Comparison of ENCODE assay signal across 9 cellular contexts in the genomic region with DNA sequence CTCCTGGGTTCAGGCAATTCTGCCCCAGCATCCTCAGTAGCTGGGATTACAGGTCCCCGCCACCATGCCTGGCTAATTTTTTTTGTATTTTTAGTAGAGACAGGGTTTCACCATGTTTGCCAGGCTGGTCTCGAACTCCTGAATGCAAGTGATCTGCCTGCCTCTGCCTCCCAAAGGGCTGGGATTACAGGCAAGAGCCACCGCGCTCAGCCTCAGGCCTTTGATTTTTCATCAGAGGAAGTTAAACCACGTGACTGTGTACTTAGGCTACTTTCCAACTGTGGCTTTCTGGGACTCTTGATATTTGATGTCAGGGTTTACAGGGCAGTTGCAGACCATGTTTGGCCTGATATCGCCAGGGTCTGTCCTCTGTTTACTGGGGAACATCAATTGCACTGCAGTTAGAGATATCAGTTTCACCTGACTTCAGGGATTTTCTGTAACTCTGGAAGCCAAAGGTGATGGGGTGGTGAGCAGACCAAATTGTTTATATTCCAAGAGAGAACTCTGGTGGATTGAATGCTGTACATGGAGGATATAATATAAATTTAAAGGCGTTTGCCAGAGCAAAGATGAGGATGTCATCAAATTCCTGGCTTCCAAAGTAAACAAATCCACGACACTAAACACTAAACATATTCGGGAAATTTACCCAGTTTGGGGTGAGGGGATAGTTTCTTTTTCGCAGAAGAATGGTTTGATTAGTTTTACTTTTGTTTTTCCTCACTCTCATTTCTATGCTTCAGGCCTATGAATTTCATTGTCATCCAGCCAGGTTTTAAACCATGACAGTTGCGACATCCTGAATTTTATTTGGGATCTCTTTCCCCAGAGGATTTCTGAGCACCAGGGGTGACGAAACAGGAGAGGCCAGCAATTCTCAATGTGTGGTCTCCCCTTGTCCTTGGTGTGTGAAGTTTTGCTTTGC. TPM values are rescaled to one million over a fixed set of nuclear protein-coding genes. Genes with fewer than 3 reads are reported as not detected.
DNase-seq lines count a peak whose midpoint lies in the region; ATAC-seq and TF ChIP-seq lines count a peak whose summit lies in the region.
"Had no signal": no experiment of that assay in that cellular context is flagged by ENCODE, and none has a peak within 500 bp of the region (broad histone marks: within the 10 kb centered on the region; RNA-seq: fewer than 3 reads in every experiment).

No MANE protein-coding gene starts in this region.

- H3K36me3 ChIP-seq in Loucy (ENCODE audit: insufficient read depth, low read length) = peaks cover 24% of the 10 kb centered on the region; the same call in 1 of the 2 replicates
- peaks cover 4 to 42% of the 10 kb centered on the region in 2 donors for H3K36me3 ChIP-seq in left lung
- H3K36me3 ChIP-seq in aorta (ENCODE audit: control insufficient read depth in 1 of 2, insufficient read depth in 2 of 2, low read length in 1 of 2) = peaks cover 5 to 6% of the 10 kb centered on the region in 2 donors

- ATAC-seq in left lung (peak; percentile 10), aorta (ENCODE audit: low FRiP score) (peak; percentile 45)

- H3K27ac Mint-ChIP-seq in Calu3 (ENCODE audit: unreplicated experiment) = no peak overlapping the region

- no peaks in the 10 kb centered on the region for H3K9me3 Mint-ChIP-seq in Calu3 (ENCODE audit: low read depth, unreplicated experiment)

- H3K27me3 ChIP-seq in Loucy (ENCODE audit: insufficient read depth, low read length, poor library complexity, severe bottlenecking) (no peaks in the 10 kb centered on the region), left lung (no peaks in the 10 kb centered on the region), aorta (ENCODE audit: control insufficient read depth in 1 of 2, insufficient read depth in 2 of 2, low read length in 1 of 2) (no peaks in the 10 kb centered on the region)

- no peak overlapping the region for H3K4me3 Mint-ChIP-seq in Calu3 (ENCODE audit: low read depth, unreplicated experiment)

- TF ChIP-seq CTCF in Calu3 (IDR thresholded peaks at IDR 0.05; ENCODE audit: unreplicated experiment) (no peak), Loucy (conservative IDR thresholded peaks at IDR 0.05; ENCODE audit: low read length) (no peak), astrocyte of the cerebellum (IDR thresholded peaks at IDR 0.05; ENCODE audit: low read depth, low read length, missing control alignments) (no peak), left lung (IDR thresholded peaks at IDR 0.05) (no peak)

- BruUV-seq in Calu3 (replicated peaks; lab: Mats Ljungman, UMichigan) = no TSS peak

- peak; percentile 33 for DNase-seq in Calu3
- DNase-seq in astrocyte of the cerebellum (ENCODE audit: low read depth) = peak; percentile 19
- DNase-seq in left lung = peak; percentile 42 to 76
- peak in 1 of 2 donors; percentile 56 for DNase-seq in aorta
- no peak for DNase-seq in activated CD4-positive, CD25-positive, alpha-beta regulatory T cell treated with anti-CD3 and anti-CD28 coated beads, Interleukin-2, amount 50 U/mL, for 72 hours
- no peak for DNase-seq in NCI-H1436 treated with DMSO at 0.1 percent for 48 hours (lab: John Stamatoyannopoulos, UW)
- DNase-seq in iPS-NIHi11 (ENCODE audit: low spot score) = no peak

- H3F3A ChIP-seq in Loucy (ENCODE audit: low read depth) = no peaks in the 10 kb centered on the region

- H3K27me3 Mint-ChIP-seq in Calu3 (ENCODE audit: unreplicated experiment) = no peaks in the 10 kb centered on the region

- no peak overlapping the region for H2AFZ ChIP-seq in Loucy (ENCODE audit: low read length)
- H2AFZ ChIP-seq: PC-9 had no signal

- in situ Hi-C loops in astrocyte of the cerebellum (cut with HindIII; ENCODE audit: low sequenced_read_pairs) = loop anchor here (5.0 kb wide), 1 partner anchor 75 kb away; no protein-coding TSS in a partner anchor

- peak overlapping the region; percentile 89 for H3K9ac ChIP-seq in Loucy (ENCODE audit: low read depth, low read length, poor library complexity, severe bottlenecking)

- peaks cover 41% of the 10 kb centered on the region for H4K20me1 ChIP-seq in Loucy (ENCODE audit: insufficient read depth, low read length, poor library complexity, severe bottlenecking)

- intact Hi-C loops in Calu3 (cut with micrococcal nuclease; ENCODE audit: unreplicated experiment) (no loop called here), left lung (cut with DNase I) (no loop called here), aorta (cut with DNase I) (no loop called here)

- H3K4me1 ChIP-seq in Loucy (ENCODE audit: insufficient read depth, low read length, poor library complexity, severe bottlenecking) = peaks cover 53% of the 10 kb centered on the region
- peaks cover 38 to 60% of the 10 kb centered on the region in 2 donors for H3K4me1 ChIP-seq in left lung
- H3K4me1 ChIP-seq in aorta (ENCODE audit: control insufficient read depth in 1 of 2, insufficient read depth in 2 of 2, low read length in 2 of 2) = no peaks in the 10 kb centered on the region

- H3K4me1 Mint-ChIP-seq in Calu3 (ENCODE audit: low read depth, unreplicated experiment) = peaks cover 38% of the 10 kb centered on the region

- H3K4me2 ChIP-seq in Loucy (ENCODE audit: low read depth, low read length, poor library complexity, severe bottlenecking) = peak overlapping the region; percentile 99
- H3K4me2 ChIP-seq: PC-9 had no signal

- peak overlapping the region; percentile 85 for H3K4me3 ChIP-seq in Loucy (ENCODE audit: low read length, poor library complexity, severe bottlenecking)
- H3K4me3 ChIP-seq in astrocyte of the cerebellum (ENCODE audit: low read depth, low read length) = peak overlapping the region; percentile 2
- no peak overlapping the region for H3K4me3 ChIP-seq in left lung
- no peak overlapping the region for H3K4me3 ChIP-seq in aorta (ENCODE audit: low read length in 2 of 2)
- H3K4me3 ChIP-seq: PC-9 had no signal

- CTCF ChIA-PET in Calu3 (lab: Charles Lee) = no interaction called here

- H3K9me3 ChIP-seq in Loucy (ENCODE audit: insufficient read depth, low read depth, low read length) (no peaks in the 10 kb centered on the region), left lung (no peaks in the 10 kb centered on the region), aorta (ENCODE audit: control insufficient read depth, low read length) (no peaks in the 10 kb centered on the region)

- H3K36me3 Mint-ChIP-seq in Calu3 (ENCODE audit: insufficient read depth, unreplicated experiment) = peaks cover 36% of the 10 kb centered on the region

- peaks cover 76% of the 10 kb centered on the region for H3K79me2 ChIP-seq in Loucy (ENCODE audit: insufficient read depth, low read length)

- no peaks in the 10 kb centered on the region for H3K9me2 ChIP-seq in Loucy (replicated peaks; ENCODE audit: low read depth, low read length)

- H3K27ac ChIP-seq in left lung (peak overlapping the region; percentile 51 to 53), aorta (ENCODE audit: low read depth in 1 of 2, low read length in 2 of 2) (no peak overlapping the region)
- H3K27ac ChIP-seq: PC-9 had no signal

- 39 to 43% methylated on average over 12 of the region's 12 CpGs for WGBS in aorta, 2 donors

RNA-seq across cellular contexts. Expression of a gene that starts 4.2 kb away (rescaled TPM):
- total RNA-seq in Calu3 (2022) = 112 and 128 TPM in 2 replicates
- 100 to 1,000 TPM; 121 to 149 TPM for total RNA-seq in left lung
- total RNA-seq in aorta = 100 to 1,000 TPM in 1 of 2 donors, 10 to 100 TPM in 1; 96.9 to 105 TPM
- 10 to 100 TPM; 39.3 to 70.6 TPM for polyA plus RNA-seq in aorta

Comparison
In these comparisons a context has a peak if more than half of its experiments do, and no peak if none do; other contexts are left out.
1. DNase-seq: peak in Calu3 (single experiment), astrocyte of the cerebellum (single experiment) and left lung (2 of 2); none in activated CD4-positive, CD25-positive, alpha-beta regulatory T cell treated with anti-CD3 and anti-CD28 coated beads, Interleukin-2, amount 50 U/mL, for 72 hours (single experiment), NCI-H1436 treated with DMSO at 0.1 percent for 48 hours (single experiment) and iPS-NIHi11 (single experiment).
2. H3K4me3 ChIP-seq: peak in Loucy (single experiment) and astrocyte of the cerebellum (single experiment); none in left lung (0 of 2) and aorta (0 of 2).
3. H3K27ac ChIP-seq: peak in left lung (2 of 2); none in aorta (0 of 2).